17 cellular contexts compared by ENCODE assay signal in genomic region chr2:239377591-239377990, GRCh38.
"Had no signal": no experiment of that assay in that cellular context is flagged by ENCODE, and none has a peak within 500 bp of the region (broad histone marks: within the 10 kb centered on the region; RNA-seq: fewer than 3 reads in every experiment).

No MANE protein-coding gene starts in this region.

- DNase-seq: activated CD4-positive, alpha-beta T cell treated with anti-CD3 and anti-CD28 coated beads, Interleukin-2, amount 50 U/mL, for 4 hours; activated CD4-positive, CD25-positive, alpha-beta regulatory T cell; activated gamma-delta T cell; activated naive CD8-positive, alpha-beta T cell treated with anti-CD3 and anti-CD28 coated beads, Interleukin-2, amount 50 U/mL, for 24 hours; activated T-cell treated with anti-CD3 and anti-CD28 coated beads, Interleukin-2, amount 50 U/mL, for 4 hours; effector memory CD4-positive, alpha-beta T cell; kidney glomerular epithelial cell; stimulated activated CD4-positive, alpha-beta T cell treated with anti-CD3 and anti-CD28 coated beads, Interleukin-4, amount 100 ng/mL, for 24 hours; upper lobe of left lung had no signal

- H3K27ac Mint-ChIP-seq: activated naive CD8-positive, alpha-beta T cell treated with anti-CD3 and anti-CD28 coated beads, Interleukin-2, amount 50 U/mL, for 24 hours; stimulated activated naive CD8-positive, alpha-beta T cell treated with anti-CD3 and anti-CD28 coated beads, Interleukin-15, Interleukin-2, amounts not matched to agents 100 ng/mL and 50 ng/mL, for 24 hours; T-helper 1 cell treated with Interleukin-12 subunit alpha and Interleukin-12 subunit beta and Interleukin-4 antibody, amounts not matched to agents 30 μg/mL and 1 μg/mL, for 36 hours had no signal

- H3K27me3 Mint-ChIP-seq: activated naive CD8-positive, alpha-beta T cell treated with anti-CD3 and anti-CD28 coated beads, Interleukin-2, amount 50 U/mL, for 24 hours; stimulated activated naive CD8-positive, alpha-beta T cell treated with anti-CD3 and anti-CD28 coated beads, Interleukin-15, Interleukin-2, amounts not matched to agents 100 ng/mL and 50 ng/mL, for 24 hours had no signal

- H3K36me3 ChIP-seq: pancreas had no signal

- H3K4me3 ChIP-seq: coronary artery, gastroesophageal sphincter, hepatocyte, lung, pancreas, upper lobe of left lung had no signal

- H3K4me3 Mint-ChIP-seq: activated naive CD8-positive, alpha-beta T cell treated with anti-CD3 and anti-CD28 coated beads, Interleukin-2, amount 50 U/mL, for 24 hours; activated T-cell treated with anti-CD3 and anti-CD28 coated beads, Interleukin-2, amount 50 U/mL, for 4 hours; neural crest cell; stimulated activated naive CD8-positive, alpha-beta T cell treated with anti-CD3 and anti-CD28 coated beads, Interleukin-15, Interleukin-2, amounts not matched to agents 100 ng/mL and 50 ng/mL, for 24 hours; T-helper 1 cell treated with Interleukin-12 subunit alpha and Interleukin-12 subunit beta and Interleukin-4 antibody, amounts not matched to agents 30 μg/mL and 1 μg/mL, for 36 hours had no signal

- ATAC-seq: activated naive CD8-positive, alpha-beta T cell treated with anti-CD3 and anti-CD28 coated beads, Interleukin-2, amount 50 U/mL, for 24 hours; activated T-cell treated with anti-CD3 and anti-CD28 coated beads, Interleukin-2, amount 50 U/mL, for 4 hours; pancreas had no signal

- H3K4me1 ChIP-seq: pancreas had no signal

- H3K9me3 ChIP-seq: gastroesophageal sphincter, pancreas, upper lobe of left lung had no signal
